3 cellular contexts compared by ENCODE assay signal in genomic region chr13:61477619-61478018, GRCh38.
TF ChIP-seq lines count a peak whose summit lies in the region.

No MANE protein-coding gene starts in this region.

TF ChIP-seq in A549, 52 proteins besides CTCF, POLR2A, EP300 and RAD21:
- no peak for TF ChIP-seq POLR2AphosphoS2 (conservative IDR thresholded peaks at IDR 0.05; ENCODE audit: low read length)
- peak; percentile 51 for TF ChIP-seq MAFK (IDR thresholded peaks at IDR 0.05; ENCODE audit: partially characterized antibody)
- no peak for TF ChIP-seq EHMT2 (IDR thresholded peaks at IDR 0.05; ENCODE audit: low read depth)
- no peak for TF ChIP-seq CEBPB (IDR thresholded peaks at IDR 0.05)
- TF ChIP-seq USF2 (IDR thresholded peaks at IDR 0.05) = no peak

TF ChIP-seq in IMR-90, 13 proteins besides CTCF, POLR2A, EP300 and RAD21:
- no peak for TF ChIP-seq BHLHE40 (IDR thresholded peaks at IDR 0.05; ENCODE audit: low read depth, low read length)
- peak; percentile 54 for TF ChIP-seq NFE2L2 (IDR thresholded peaks at IDR 0.05; ENCODE audit: low read depth, low read length)

TF ChIP-seq in H1, 55 proteins besides CTCF, POLR2A, EP300 and RAD21:
- 0 out of 2 replicates have a peak, but pooled peaks have one; percentile 4 for TF ChIP-seq MAFK (IDR thresholded peaks at IDR 0.05; ENCODE audit: low read depth, low read length)
- TF ChIP-seq BACH1 (IDR thresholded peaks at IDR 0.05; ENCODE audit: low read length) = peak; percentile 31; the same call in 1 of the 2 replicates
- TF ChIP-seq SIN3A (conservative IDR thresholded peaks at IDR 0.05 in 1 of 2, IDR thresholded peaks at IDR 0.05 in 1 of 2; ENCODE audit: low read depth in 1 of 2, low read length in 2 of 2) = no peak
- no peak for TF ChIP-seq EGR1 (IDR thresholded peaks at IDR 0.05; ENCODE audit: borderline replicate concordance, low read depth, low read length)
